In genomic region chr22:50264104-50264745, GRCh38 we compare ENCODE assay signal across 24 cellular contexts. TPM values are rescaled to one million over a fixed set of nuclear protein-coding genes. Genes with fewer than 3 reads are reported as not detected.
DNase-seq lines count a peak whose midpoint lies in the region; ATAC-seq and TF ChIP-seq lines count a peak whose summit lies in the region.
"Had no signal": no experiment of that assay in that cellular context is flagged by ENCODE, and none has a peak within 500 bp of the region (broad histone marks: within the 10 kb centered on the region; RNA-seq: fewer than 3 reads in every experiment).

No MANE protein-coding gene starts in this region.

- H3K27me3 ChIP-seq in CD4-positive, alpha-beta T cell (ENCODE audit: control insufficient read depth, insufficient read depth, low read length) = peaks cover 29% of the 10 kb centered on the region
- H3K27me3 ChIP-seq: BE2C had no signal

- POLR2A ChIA-PET in CD4-positive, alpha-beta T cell (lab: Charles Lee) = no interaction called here
- POLR2A ChIA-PET in RWPE1 (lab: Yijun Ruan, JAX; ENCODE audit: low non-redundant PET) = no interaction called here

- intact Hi-C loops in CD4-positive, alpha-beta T cell (cut with DNase I, micrococcal nuclease) = no loop called here

- H3K36me3 Mint-ChIP-seq in CD4-positive, alpha-beta T cell (ENCODE audit: low read depth) = no peaks in the 10 kb centered on the region
- no peaks in the 10 kb centered on the region for H3K36me3 Mint-ChIP-seq in nephron (ENCODE audit: low read depth)
- H3K36me3 Mint-ChIP-seq: CD14-positive monocyte had no signal

- no peak for TF ChIP-seq CTCF in CD4-positive, alpha-beta T cell (IDR thresholded peaks at IDR 0.05)
- TF ChIP-seq CTCF in RWPE1 (conservative IDR thresholded peaks at IDR 0.05; ENCODE audit: low read depth) = no peak
- TF ChIP-seq CTCF in nephron (IDR thresholded peaks at IDR 0.05; ENCODE audit: unreplicated experiment in 3 of 3) = no peak

- H3K9me3 ChIP-seq in CD4-positive, alpha-beta T cell (ENCODE audit: control insufficient read depth, low read length) = no peaks in the 10 kb centered on the region
- H3K9me3 ChIP-seq: BE2C had no signal

- H3K27ac Mint-ChIP-seq in CD4-positive, alpha-beta T cell = no peak overlapping the region
- H3K27ac Mint-ChIP-seq in nephron = no peak overlapping the region
- H3K27ac Mint-ChIP-seq: CD14-positive monocyte had no signal

- H3K4me1 Mint-ChIP-seq in CD4-positive, alpha-beta T cell (ENCODE audit: low read depth) = peaks cover 15% of the 10 kb centered on the region
- H3K4me1 Mint-ChIP-seq in nephron = peaks cover 4% of the 10 kb centered on the region

- H3K27me3 Mint-ChIP-seq in CD4-positive, alpha-beta T cell = peaks cover 18% of the 10 kb centered on the region
- peaks cover 14% of the 10 kb centered on the region for H3K27me3 Mint-ChIP-seq in nephron (ENCODE audit: low read depth)

- H3K27ac ChIP-seq in CD4-positive, alpha-beta T cell (ENCODE audit: low read depth, low read length) = no peak overlapping the region
- peak overlapping the region; percentile 91 for H3K27ac ChIP-seq in RWPE1
- no peak overlapping the region for H3K27ac ChIP-seq in substantia nigra (ENCODE audit: low read depth, low read length, poor library complexity, severe bottlenecking)
- H3K27ac ChIP-seq: PC-9 had no signal

- no peak for DNase-seq in CD4-positive, alpha-beta T cell
- no peak for DNase-seq in RWPE1 (ENCODE audit: low spot score)
- DNase-seq in putamen (ENCODE audit: low spot score) = peak; percentile 60
- DNase-seq in NCI-H226 = no peak
- DNase-seq in substantia nigra (lab: John Stamatoyannopoulos, UW) = no peak
- no peak for DNase-seq in G401 (ENCODE audit: low spot score)
- DNase-seq: BE2C; Calu3; DMS79 treated with DMSO at 0.1 percent for 48 hours; KBM-7; MV-4-11; NCI-H1105 treated with DMSO at 0.1 percent for 48 hours; NCI-H146; NCI-H1930; NCI-H2107; NCI-H446 treated with DMSO at 0.1 percent for 48 hours; NCI-H526; NCI-H82; NK-92 treated with Interleukin-12 subunit alpha and Interleukin-12 subunit beta, amount 100 ng/mL, for 24 hours; PC-9; RPMI8226; SHP77 had no signal

- no peaks in the 10 kb centered on the region for H3K9me3 Mint-ChIP-seq in CD4-positive, alpha-beta T cell
- H3K9me3 Mint-ChIP-seq in nephron = no peaks in the 10 kb centered on the region

- peak overlapping the region; percentile 20 for H3K4me3 Mint-ChIP-seq in CD4-positive, alpha-beta T cell
- peak overlapping the region in 2 of 3 experiments; percentile 11 to 23 for H3K4me3 Mint-ChIP-seq in nephron
- H3K4me3 Mint-ChIP-seq: CD14-positive monocyte had no signal

- in situ Hi-C loops in G401 (cut with HindIII; ENCODE audit: low sequenced_read_pairs) = no loop called here

- CTCF ChIA-PET in CD4-positive, alpha-beta T cell (lab: Charles Lee) = no interaction called here
- CTCF ChIA-PET in RWPE1 (lab: Yijun Ruan, JAX) = interaction anchor here (0.6 kb wide), 1 partner anchor 64 kb away, joined by 3 read pairs; no protein-coding TSS in a partner anchor

- no peak for ATAC-seq in CD4-positive, alpha-beta T cell (ENCODE audit: poor library complexity)

RNA-seq across cellular contexts. Expression of gene MAPK12, which starts 2.7 kb away (rescaled TPM):
- 1 to 10 TPM; 1.2 to 1.3 TPM for total RNA-seq in CD4-positive, alpha-beta T cell
- total RNA-seq in G401 (2014; rRNA removed; shearing (Covaris generic)) = 155 and 158 TPM in 2 replicates

RNA-seq across cellular contexts. Expression of gene MAPK11, which starts 6.0 kb away (rescaled TPM):
- total RNA-seq in CD4-positive, alpha-beta T cell = 1 to 10 TPM; 4.2 to 4.9 TPM
- 21.3 and 21.5 TPM in 2 replicates for total RNA-seq in G401 (2014; rRNA removed; shearing (Covaris generic))

RNA-seq across cellular contexts. Expression of gene HDAC10, which starts 13.2 kb away (rescaled TPM):
- total RNA-seq in CD4-positive, alpha-beta T cell = 10 to 100 TPM; 87.3 to 88.7 TPM
- total RNA-seq in G401 (2014; rRNA removed; shearing (Covaris generic)) = 6.1 and 28.5 TPM in 2 replicates

RNA-seq across cellular contexts. Expression of gene TUBGCP6, which starts 19.4 kb away (rescaled TPM):
- total RNA-seq in CD4-positive, alpha-beta T cell = 100 to 1,000 TPM; 124 to 126 TPM
- 15.1 and 17.0 TPM in 2 replicates for total RNA-seq in G401 (2014; rRNA removed; shearing (Covaris generic))

RNA-seq across cellular contexts. Expression of gene PLXNB2, which starts 43.2 kb away (rescaled TPM):
- 1 to 10 TPM; 2.8 to 3.9 TPM for total RNA-seq in CD4-positive, alpha-beta T cell
- 93.4 and 100 TPM in 2 replicates for total RNA-seq in G401 (2014; rRNA removed; shearing (Covaris generic))

Comparison
In these comparisons a context has a peak if more than half of its experiments do, and no peak if none do; other contexts are left out.
1. RNA of gene MAPK12, which starts 2.7 kb away (total RNA-seq): 155 to 158 TPM in G401; 1.2 to 1.3 TPM in CD4-positive, alpha-beta T cell; every median in the first group is over 10 times any median in the second.